ENCODE assay signal across 8 cellular contexts in the genomic region with DNA sequence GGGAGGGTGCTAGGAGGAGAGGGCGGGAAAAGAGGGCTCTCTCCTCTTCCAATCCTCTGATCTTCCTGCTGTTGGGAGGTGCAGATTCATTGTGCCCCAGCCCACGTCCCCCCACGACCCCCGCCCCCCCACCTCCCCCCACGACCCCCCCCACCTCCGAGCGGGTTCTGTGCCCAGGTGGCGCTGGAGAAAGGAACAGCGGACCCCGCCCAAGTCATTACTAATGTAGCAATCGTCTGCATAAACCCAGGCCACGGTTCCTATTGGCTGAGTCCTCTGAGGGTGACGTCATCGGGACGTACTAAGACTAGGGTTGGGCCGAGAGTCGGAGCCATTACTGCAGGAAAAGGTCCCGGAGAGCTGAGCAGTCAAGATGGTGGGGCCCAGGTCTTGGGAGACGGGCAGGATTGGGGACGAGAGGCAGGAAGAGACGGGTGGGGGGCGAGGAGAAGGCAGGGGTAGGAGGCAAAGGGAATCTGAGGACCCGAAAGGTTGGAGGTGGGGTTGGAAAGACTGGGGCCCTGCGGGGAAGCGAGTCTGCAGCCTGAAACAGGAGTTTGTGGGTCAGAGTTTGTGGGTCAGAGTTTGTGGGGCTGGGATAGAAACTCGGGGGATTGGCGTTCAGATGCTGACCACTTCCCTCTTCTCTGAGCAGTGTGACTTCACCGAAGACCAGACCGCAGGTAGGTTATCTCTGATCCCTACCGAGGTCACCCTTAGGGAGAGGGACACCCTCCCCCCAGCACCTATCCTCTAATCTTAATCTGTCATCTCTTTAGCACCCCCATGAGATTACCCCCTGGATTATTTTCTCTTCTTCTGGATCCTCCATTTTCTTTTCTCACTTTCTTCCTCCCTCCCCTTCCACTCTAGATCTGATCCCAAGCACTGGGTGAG. TPM values are rescaled to one million over a fixed set of nuclear protein-coding genes. Genes with fewer than 3 reads are reported as not detected.
A peak's percentile ranks its signal among the peaks of the same experiment; 100 is the strongest.
DNase-seq lines count a peak whose midpoint lies in the region; ATAC-seq and TF ChIP-seq lines count a peak whose summit lies in the region.

A gene (plus strand): TSS at position 331 of the 897 bp plus-strand sequence. CDS start 43 bp downstream, at position 374.

- peak; percentile 98 for DNase-seq in EH (ENCODE audit: low read depth)
- peak; percentile 95 for DNase-seq in H7
- peak; percentile 83 for DNase-seq in activated effector memory CD4-positive, alpha-beta T cell treated with Interleukin-2 at 50 U/mL for 16 hours
- DNase-seq in fibroblast of the conjunctiva (ENCODE audit: low read depth), result peak; percentile 99
- peak; percentile 87 for DNase-seq in nephron progenitor cell
- peak; percentile 83 to 93 for DNase-seq in stimulated activated naive CD8-positive, alpha-beta T cell treated with anti-CD3 and anti-CD28 coated beads, Interleukin-15, amount 100 ng/mL, for 72 hours

- H3K9me2 ChIP-seq in Loucy (replicated peaks; ENCODE audit: low read depth, low read length), result no peaks in the 10 kb centered on the region

- H3K27me3 ChIP-seq in H7 (ENCODE audit: control insufficient read depth, insufficient read depth, low read length) (no peaks in the 10 kb centered on the region), Loucy (ENCODE audit: insufficient read depth, low read length, poor library complexity, severe bottlenecking) (no peaks in the 10 kb centered on the region)

- no peaks in the 10 kb centered on the region for H3K9me3 ChIP-seq in Loucy (ENCODE audit: insufficient read depth, low read depth, low read length)

- H3K79me2 ChIP-seq in Loucy (ENCODE audit: insufficient read depth, low read length), result peaks cover 65% of the 10 kb centered on the region

- no peaks in the 10 kb centered on the region for H3F3A ChIP-seq in Loucy (ENCODE audit: low read depth)

- no peak for TF ChIP-seq CTCF in Loucy (conservative IDR thresholded peaks at IDR 0.05; ENCODE audit: low read length)
- no peak for TF ChIP-seq CTCF in nephron progenitor cell (IDR thresholded peaks at IDR 0.05)

- TF ChIP-seq POLR2A in Raji (IDR thresholded peaks at IDR 0.05; ENCODE audit: insufficient read depth, low read depth, low read length), result peak; percentile 96

- peak within 1 kb of the TSS; percentile 79 for H2AFZ ChIP-seq in Loucy (ENCODE audit: low read length)

- H3K4me3 Mint-ChIP-seq in nephron progenitor cell, result peak within 1 kb of the TSS; percentile 92
- H3K4me3 Mint-ChIP-seq in stimulated activated naive CD8-positive, alpha-beta T cell treated with anti-CD3 and anti-CD28 coated beads, Interleukin-15, amount 100 ng/mL, for 72 hours, result peak within 1 kb of the TSS; percentile 87 to 96

- H3K4me1 Mint-ChIP-seq in nephron progenitor cell, result peaks cover 75% of the 10 kb centered on the region
- peaks cover 66% of the 10 kb centered on the region for H3K4me1 Mint-ChIP-seq in stimulated activated naive CD8-positive, alpha-beta T cell treated with anti-CD3 and anti-CD28 coated beads, Interleukin-15, amount 100 ng/mL, for 72 hours

- H3K27me3 Mint-ChIP-seq in nephron progenitor cell (ENCODE audit: low read depth, poor library complexity), result peaks cover 3% of the 10 kb centered on the region
- H3K27me3 Mint-ChIP-seq in stimulated activated naive CD8-positive, alpha-beta T cell treated with anti-CD3 and anti-CD28 coated beads, Interleukin-15, amount 100 ng/mL, for 72 hours, result no peaks in the 10 kb centered on the region

- peak within 1 kb of the TSS; percentile 70 for H3K4me3 ChIP-seq in H7 (ENCODE audit: insufficient read depth, low read depth, low read length)
- peak within 1 kb of the TSS; percentile 98 for H3K4me3 ChIP-seq in Loucy (ENCODE audit: low read length, poor library complexity, severe bottlenecking)

- peak; percentile 89 for ATAC-seq in stimulated activated naive CD8-positive, alpha-beta T cell treated with anti-CD3 and anti-CD28 coated beads, Interleukin-15, amount 100 ng/mL, for 72 hours

- H3K36me3 ChIP-seq in H7 (replicated peaks; ENCODE audit: control insufficient read depth, insufficient read depth, low read length), result peaks cover 40% of the 10 kb centered on the region
- H3K36me3 ChIP-seq in Loucy (ENCODE audit: insufficient read depth, low read length), result peaks cover 37% of the 10 kb centered on the region; the same call in 1 of the 2 replicates

- peaks cover 51% of the 10 kb centered on the region for H3K36me3 Mint-ChIP-seq in nephron progenitor cell (ENCODE audit: low read depth)

- H3K4me2 ChIP-seq in Loucy (ENCODE audit: low read depth, low read length, poor library complexity, severe bottlenecking), result peak within 1 kb of the TSS; percentile 93

- H3K9me3 Mint-ChIP-seq in nephron progenitor cell, result no peaks in the 10 kb centered on the region
- no peaks in the 10 kb centered on the region for H3K9me3 Mint-ChIP-seq in stimulated activated naive CD8-positive, alpha-beta T cell treated with anti-CD3 and anti-CD28 coated beads, Interleukin-15, amount 100 ng/mL, for 72 hours

- peak within 1 kb of the TSS; percentile 94 for H3K9ac ChIP-seq in Loucy (ENCODE audit: low read depth, low read length, poor library complexity, severe bottlenecking)

- H4K20me1 ChIP-seq in Loucy (ENCODE audit: insufficient read depth, low read length, poor library complexity, severe bottlenecking), result peaks cover 44% of the 10 kb centered on the region

- peaks cover 37% of the 10 kb centered on the region for H3K4me1 ChIP-seq in Loucy (ENCODE audit: insufficient read depth, low read length, poor library complexity, severe bottlenecking)

- peak within 1 kb of the TSS; percentile 98 for H3K27ac Mint-ChIP-seq in nephron progenitor cell
- peak within 1 kb of the TSS; percentile 89 to 99 for H3K27ac Mint-ChIP-seq in stimulated activated naive CD8-positive, alpha-beta T cell treated with anti-CD3 and anti-CD28 coated beads, Interleukin-15, amount 100 ng/mL, for 72 hours

RNA-seq across cellular contexts. Expression of the gene that starts here (rescaled TPM):
- total RNA-seq in H7 (2014; rRNA removed; shearing (Covaris generic)), result 941 and 1,248 TPM in 2 replicates

Comparison
In these comparisons a context has a peak if more than half of its experiments do, and no peak if none do; other contexts are left out.
1. Peak in every context shown above with its lines: DNase-seq, ATAC-seq and H3K4me3 ChIP-seq.